1 cellular context compared by ENCODE assay signal in genomic region chr14:43247877-43248276, GRCh38.
TF ChIP-seq lines count a peak whose summit lies in the region.

No MANE protein-coding gene starts in this region.

TF ChIP-seq in HepG2, 621 proteins besides CTCF, POLR2A, EP300 and RAD21 (continued from another document and continues in another):
- no peak for TF ChIP-seq PRDM15 (CRISPR knock-in tag; IDR thresholded peaks at IDR 0.05)
- TF ChIP-seq ZNF431 (CRISPR knock-in tag; IDR thresholded peaks at IDR 0.05; ENCODE audit: borderline replicate concordance, low read depth) = no peak
- TF ChIP-seq KDM5A (IDR thresholded peaks at IDR 0.05; ENCODE audit: borderline replicate concordance, low read length) = peak; percentile 42; the same call in 1 of the 2 replicates
- TF ChIP-seq ZNF17 (CRISPR knock-in tag; IDR thresholded peaks at IDR 0.05) = no peak
- TF ChIP-seq PHB2 (IDR thresholded peaks at IDR 0.05; ENCODE audit: partially characterized antibody) = peak; percentile 82
- no peak for TF ChIP-seq ATF5 (CRISPR knock-in tag; IDR thresholded peaks at IDR 0.05; ENCODE audit: low read depth)
- TF ChIP-seq LCORL (IDR thresholded peaks at IDR 0.05) = peak; percentile 9; the same call in 1 of the 2 replicates
- TF ChIP-seq LCORL (CRISPR knock-in tag; IDR thresholded peaks at IDR 0.05) = no peak
- no peak for TF ChIP-seq EZH2 (conservative IDR thresholded peaks at IDR 0.05; ENCODE audit: low read depth, low read length)
- no peak for TF ChIP-seq NFAT5 (CRISPR knock-in tag; IDR thresholded peaks at IDR 0.05)
- TF ChIP-seq ZNF180 (CRISPR knock-in tag; IDR thresholded peaks at IDR 0.05; ENCODE audit: borderline replicate concordance, low read depth) = no peak
- no peak for TF ChIP-seq GMEB1 (CRISPR knock-in tag; IDR thresholded peaks at IDR 0.05; ENCODE audit: borderline replicate concordance)
- TF ChIP-seq TRIM22 (IDR thresholded peaks at IDR 0.05) = 0 out of 2 replicates have a peak, but pooled peaks have one; percentile 43
- no peak for TF ChIP-seq POLR2AphosphoS5 (IDR thresholded peaks at IDR 0.05; ENCODE audit: low read depth, low read length)
- no peak for TF ChIP-seq ZFP1 (CRISPR knock-in tag; IDR thresholded peaks at IDR 0.05)
- TF ChIP-seq HNRNPK (IDR thresholded peaks at IDR 0.05; ENCODE audit: low read depth, low read length, poor library complexity, severe bottlenecking) = peak; percentile 57
- no peak for TF ChIP-seq ZBTB10 (CRISPR knock-in tag; IDR thresholded peaks at IDR 0.05; ENCODE audit: borderline replicate concordance)
- no peak for TF ChIP-seq ZNF232 (CRISPR knock-in tag; IDR thresholded peaks at IDR 0.05; ENCODE audit: borderline replicate concordance)
- TF ChIP-seq ZSCAN29 (CRISPR knock-in tag; conservative IDR thresholded peaks at IDR 0.05) = no peak
- no peak for TF ChIP-seq ZFP37 (CRISPR knock-in tag; IDR thresholded peaks at IDR 0.05; ENCODE audit: borderline replicate concordance)
- TF ChIP-seq ZNF484 (CRISPR knock-in tag; IDR thresholded peaks at IDR 0.05; ENCODE audit: borderline replicate concordance, low read depth) = no peak
- TF ChIP-seq CBX5 (CRISPR knock-in tag; IDR thresholded peaks at IDR 0.05; ENCODE audit: borderline replicate concordance) = no peak
- TF ChIP-seq ZNF275 (CRISPR knock-in tag; IDR thresholded peaks at IDR 0.05; ENCODE audit: borderline replicate concordance) = no peak
- TF ChIP-seq TFDP2 (CRISPR knock-in tag; IDR thresholded peaks at IDR 0.05) = no peak
- TF ChIP-seq FOXO1 (CRISPR knock-in tag; IDR thresholded peaks at IDR 0.05) = no peak
- TF ChIP-seq CENPBD1 (CRISPR knock-in tag; IDR thresholded peaks at IDR 0.05; ENCODE audit: borderline replicate concordance, low read depth) = no peak
- no peak for TF ChIP-seq ZNF350 (CRISPR knock-in tag; IDR thresholded peaks at IDR 0.05; ENCODE audit: borderline replicate concordance, low read depth)
- no peak for TF ChIP-seq ZNF577 (CRISPR knock-in tag; IDR thresholded peaks at IDR 0.05; ENCODE audit: borderline replicate concordance, low read depth)
- TF ChIP-seq MXD4 (CRISPR knock-in tag; IDR thresholded peaks at IDR 0.05) = no peak
- TF ChIP-seq ERF (CRISPR knock-in tag; IDR thresholded peaks at IDR 0.05) = no peak
- no peak for TF ChIP-seq PHF21A (CRISPR knock-in tag; IDR thresholded peaks at IDR 0.05)
- TF ChIP-seq ZFP91 (CRISPR knock-in tag; IDR thresholded peaks at IDR 0.05; ENCODE audit: borderline replicate concordance) = no peak
- TF ChIP-seq PBX2 (CRISPR knock-in tag; IDR thresholded peaks at IDR 0.05) = no peak
- TF ChIP-seq NBN (conservative IDR thresholded peaks at IDR 0.05) = no peak
